Comparison of ENCODE assay signal across 1 cellular context in the genomic region with DNA sequence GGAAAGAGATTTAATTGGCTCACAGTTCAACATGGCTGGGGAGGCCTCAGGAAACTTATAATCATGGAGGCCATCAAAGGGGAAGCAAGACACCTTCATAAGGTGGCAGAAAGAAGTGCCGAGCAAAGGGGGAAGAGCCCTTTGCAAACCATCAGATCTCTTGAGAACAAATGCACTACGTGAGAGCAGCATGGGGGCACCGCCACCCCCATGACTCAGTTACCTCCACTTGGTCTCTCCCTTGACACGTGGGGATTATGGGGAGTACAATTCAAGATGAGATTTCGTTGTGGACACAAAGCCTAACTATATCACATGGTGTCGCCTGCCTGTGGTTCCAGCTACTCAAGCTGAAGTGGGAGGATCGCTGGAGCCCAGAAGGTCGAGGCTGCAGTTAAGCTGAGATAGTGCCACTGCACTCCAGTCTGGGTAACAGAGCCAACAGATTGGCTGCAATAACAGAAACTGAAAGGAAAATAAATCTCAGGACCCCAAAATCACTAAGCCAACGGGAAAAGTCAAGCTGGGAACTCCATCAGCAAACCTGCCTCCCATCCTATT.
A peak's percentile ranks its signal among the peaks of the same experiment; 100 is the strongest.
TF ChIP-seq lines count a peak whose summit lies in the region.

No MANE protein-coding gene starts in this region.

TF ChIP-seq in K562, 482 proteins besides CTCF, POLR2A, EP300 and RAD21:
- TF ChIP-seq BHLHE40 (IDR thresholded peaks at IDR 0.05; ENCODE audit: low read length) = peak; percentile 26; the same call in 1 of the 2 replicates
- TF ChIP-seq, protein P1, sequence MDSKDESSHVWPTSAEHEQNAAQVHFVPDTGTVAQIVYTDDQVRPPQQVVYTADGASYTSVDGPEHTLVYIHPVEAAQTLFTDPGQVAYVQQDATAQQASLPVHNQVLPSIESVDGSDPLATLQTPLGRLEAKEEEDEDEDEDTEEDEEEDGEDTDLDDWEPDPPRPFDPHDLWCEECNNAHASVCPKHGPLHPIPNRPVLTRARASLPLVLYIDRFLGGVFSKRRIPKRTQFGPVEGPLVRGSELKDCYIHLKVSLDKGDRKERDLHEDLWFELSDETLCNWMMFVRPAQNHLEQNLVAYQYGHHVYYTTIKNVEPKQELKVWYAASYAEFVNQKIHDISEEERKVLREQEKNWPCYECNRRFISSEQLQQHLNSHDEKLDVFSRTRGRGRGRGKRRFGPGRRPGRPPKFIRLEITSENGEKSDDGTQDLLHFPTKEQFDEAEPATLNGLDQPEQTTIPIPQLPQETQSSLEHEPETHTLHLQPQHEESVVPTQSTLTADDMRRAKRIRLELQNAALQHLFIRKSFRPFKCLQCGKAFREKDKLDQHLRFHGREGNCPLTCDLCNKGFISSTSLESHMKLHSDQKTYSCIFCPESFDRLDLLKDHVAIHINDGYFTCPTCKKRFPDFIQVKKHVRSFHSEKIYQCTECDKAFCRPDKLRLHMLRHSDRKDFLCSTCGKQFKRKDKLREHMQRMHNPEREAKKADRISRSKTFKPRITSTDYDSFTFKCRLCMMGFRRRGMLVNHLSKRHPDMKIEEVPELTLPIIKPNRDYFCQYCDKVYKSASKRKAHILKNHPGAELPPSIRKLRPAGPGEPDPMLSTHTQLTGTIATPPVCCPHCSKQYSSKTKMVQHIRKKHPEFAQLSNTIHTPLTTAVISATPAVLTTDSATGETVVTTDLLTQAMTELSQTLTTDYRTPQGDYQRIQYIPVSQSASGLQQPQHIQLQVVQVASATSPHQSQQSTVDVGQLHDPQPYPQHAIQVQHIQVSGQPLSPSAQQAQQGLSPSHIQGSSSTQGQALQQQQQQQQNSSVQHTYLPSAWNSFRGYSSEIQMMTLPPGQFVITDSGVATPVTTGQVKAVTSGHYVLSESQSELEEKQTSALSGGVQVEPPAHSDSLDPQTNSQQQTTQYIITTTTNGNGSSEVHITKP (IDR thresholded peaks at IDR 0.05; ENCODE audit: partially characterized antibody) = peak; percentile 94
- TF ChIP-seq ATF7 (IDR thresholded peaks at IDR 0.05) = peak; percentile 18; the same call in 1 of the 2 replicates
- no peak for TF ChIP-seq CCNT2 (IDR thresholded peaks at IDR 0.05; ENCODE audit: borderline replicate concordance, extremely low read depth, insufficient read length, low read depth, low read length)
- TF ChIP-seq FOXK2 (conservative IDR thresholded peaks at IDR 0.05 in 1 of 2, IDR thresholded peaks at IDR 0.05 in 1 of 2; ENCODE audit: low read depth in 2 of 2) = 0 out of 4 replicates have a peak, but pooled peaks of 1 of the 2 experiments have one; percentile 23
- TF ChIP-seq MEIS2 (IDR thresholded peaks at IDR 0.05; ENCODE audit: partially characterized antibody) = no peak
- no peak for TF ChIP-seq ZNF316 (IDR thresholded peaks at IDR 0.05)
- peak; percentile 48 for TF ChIP-seq L3MBTL2 (IDR thresholded peaks at IDR 0.05)
